Comparison of ENCODE assay signal across 17 cellular contexts in the genomic region with DNA sequence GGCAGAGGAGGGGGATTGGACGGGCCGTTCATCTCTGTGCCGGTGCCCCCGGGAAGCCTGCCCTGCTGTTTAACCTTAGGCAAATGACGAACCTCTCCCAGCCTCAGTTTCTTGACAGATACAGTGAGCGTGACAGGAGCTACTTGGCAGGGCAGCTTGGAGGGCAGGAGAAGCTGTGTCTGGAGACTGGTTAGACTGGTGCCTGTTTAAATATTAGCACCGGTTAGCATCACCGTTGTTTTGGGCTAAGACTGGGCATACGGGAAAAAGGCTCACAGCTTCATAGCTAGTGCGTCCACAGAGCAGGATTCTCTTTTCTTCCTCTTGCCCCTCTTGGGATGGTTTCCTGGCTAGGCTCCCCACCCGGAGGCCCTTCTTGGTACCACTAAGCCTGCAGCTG.
"Had no signal": no experiment of that assay in that cellular context is flagged by ENCODE, and none has a peak within 500 bp of the region (broad histone marks: within the 10 kb centered on the region; RNA-seq: fewer than 3 reads in every experiment).

No MANE protein-coding gene starts in this region.

- H3K36me3 ChIP-seq: colonic mucosa, neutrophil had no signal

- H3K9me3 Mint-ChIP-seq: activated naive CD8-positive, alpha-beta T cell treated with anti-CD3 and anti-CD28 coated beads for 36 hours; naive thymus-derived CD8-positive, alpha-beta T cell; type B pancreatic cell; WTC11 had no signal

- H3K9ac ChIP-seq: parathyroid adenoma had no signal

- H3K9me3 ChIP-seq: body of pancreas, colonic mucosa, neutrophil had no signal

- H3K4me3 Mint-ChIP-seq: activated CD4-positive, alpha-beta T cell treated with anti-CD3 and anti-CD28 coated beads for 36 hours; activated naive CD8-positive, alpha-beta T cell treated with anti-CD3 and anti-CD28 coated beads for 36 hours; naive thymus-derived CD8-positive, alpha-beta T cell; type B pancreatic cell; WTC11 had no signal

- H3K4me1 Mint-ChIP-seq: WTC11 had no signal

- DNase-seq: activated CD4-positive, alpha-beta T cell treated with anti-CD3 and anti-CD28 coated beads for 36 hours; activated CD4-positive, alpha-beta T cell treated with anti-CD3 and anti-CD28 coated beads, Interleukin-2, amount 50 U/mL, for 48 hours; activated naive CD8-positive, alpha-beta T cell treated with anti-CD3 and anti-CD28 coated beads for 36 hours; amniotic stem cell; body of pancreas; central memory CD4-positive, alpha-beta T cell; colonic mucosa; foreskin keratinocyte; mesenchymal stem cell; naive thymus-derived CD8-positive, alpha-beta T cell; stimulated activated CD4-positive, alpha-beta T cell treated with anti-CD3 and anti-CD28 coated beads, Interleukin-2, amount 100 ng/mL, for 24 hours; stimulated activated naive CD8-positive, alpha-beta T cell treated with anti-CD3 and anti-CD28 coated beads, Interleukin-15, Interleukin-2, amounts not matched to agents 100 U/mL and 50 U/mL, for 24 hours had no signal

- H3K4me3 ChIP-seq: body of pancreas, colonic mucosa, SK-N-MC had no signal

- H3K4me1 ChIP-seq: colonic mucosa, foreskin keratinocyte, parathyroid adenoma had no signal

- H3K27me3 Mint-ChIP-seq: activated CD4-positive, alpha-beta T cell treated with anti-CD3 and anti-CD28 coated beads for 36 hours; activated naive CD8-positive, alpha-beta T cell treated with anti-CD3 and anti-CD28 coated beads for 36 hours; naive thymus-derived CD8-positive, alpha-beta T cell; type B pancreatic cell had no signal

- H3K27ac ChIP-seq: colonic mucosa, foreskin keratinocyte, neutrophil, parathyroid adenoma, SK-N-MC had no signal

- H3K27ac Mint-ChIP-seq: activated CD4-positive, alpha-beta T cell treated with anti-CD3 and anti-CD28 coated beads for 36 hours; activated naive CD8-positive, alpha-beta T cell treated with anti-CD3 and anti-CD28 coated beads for 36 hours; type B pancreatic cell; WTC11 had no signal

- ATAC-seq: activated CD4-positive, alpha-beta T cell treated with anti-CD3 and anti-CD28 coated beads for 36 hours; foreskin keratinocyte; naive thymus-derived CD8-positive, alpha-beta T cell; stimulated activated naive CD8-positive, alpha-beta T cell treated with anti-CD3 and anti-CD28 coated beads, Interleukin-15, Interleukin-2, amounts not matched to agents 100 U/mL and 50 U/mL, for 24 hours; WTC11 had no signal

- H3K27me3 ChIP-seq: body of pancreas, colonic mucosa, foreskin keratinocyte, neutrophil had no signal
